In genomic region chr19:18661346-18661745, GRCh38 we compare ENCODE assay signal across 18 cellular contexts. TPM values are rescaled to one million over a fixed set of nuclear protein-coding genes. Genes with fewer than 3 reads are reported as not detected.
DNase-seq lines count a peak whose midpoint lies in the region; ATAC-seq and TF ChIP-seq lines count a peak whose summit lies in the region.
"Had no signal": no experiment of that assay in that cellular context is flagged by ENCODE, and none has a peak within 500 bp of the region (broad histone marks: within the 10 kb centered on the region; RNA-seq: fewer than 3 reads in every experiment).

No MANE protein-coding gene starts in this region.

- H3K9me3 ChIP-seq in fibroblast of lung (ENCODE audit: control insufficient read depth, insufficient read depth, low read depth, low read length) (no peaks in the 10 kb centered on the region), skeletal muscle tissue (ENCODE audit: control insufficient read depth in 3 of 3, low read length in 3 of 3) (no peaks in the 10 kb centered on the region)

- H3K4me3 ChIP-seq in ACC112 (ENCODE audit: low read depth, low read length), result no peak overlapping the region
- H3K4me3 ChIP-seq in fibroblast of lung (replicated peaks in 1 of 4; ENCODE audit: control extremely low read depth in 1 of 4, insufficient read depth in 1 of 4, low read depth in 3 of 4, low read length in 4 of 4), result no peak overlapping the region
- H3K4me3 ChIP-seq in skeletal muscle tissue (ENCODE audit: low read length in 3 of 3), result no peak overlapping the region

- CTCF ChIA-PET in RWPE1 (lab: Yijun Ruan, JAX), result no interaction called here

- H3K36me3 ChIP-seq in ACC112 (ENCODE audit: insufficient read depth, low read length) (no peaks in the 10 kb centered on the region), fibroblast of lung (ENCODE audit: control insufficient read depth, insufficient read depth, low read length) (no peaks in the 10 kb centered on the region), skeletal muscle tissue (ENCODE audit: control insufficient read depth in 3 of 3, insufficient read depth in 3 of 3, low read length in 3 of 3) (peaks cover 0 to 7% (median 0%) of the 10 kb centered on the region in 3 donors)

- no peaks in the 10 kb centered on the region for H4K20me1 ChIP-seq in fibroblast of lung (ENCODE audit: control insufficient read depth, extremely low read depth, insufficient read depth, low read length)

- H3K27me3 ChIP-seq in ACC112 (ENCODE audit: insufficient read depth, low read length), result no peaks in the 10 kb centered on the region
- peaks cover 3% of the 10 kb centered on the region for H3K27me3 ChIP-seq in fibroblast of lung (ENCODE audit: control insufficient read depth, insufficient read depth, low read length)
- no peaks in the 10 kb centered on the region for H3K27me3 ChIP-seq in skeletal muscle tissue (ENCODE audit: control insufficient read depth in 3 of 3, insufficient read depth in 3 of 3, low read length in 3 of 3)

- H2AFZ ChIP-seq in ACC112 (ENCODE audit: low read length, unreplicated experiment), result no peak overlapping the region
- H2AFZ ChIP-seq in fibroblast of lung (ENCODE audit: low read length), result no peak overlapping the region

- POLR2A ChIA-PET in RWPE1 (lab: Yijun Ruan, JAX; ENCODE audit: low non-redundant PET), result no interaction called here

- no peak for ATAC-seq in HG03025 (IDR thresholded peaks at IDR 0.05; ENCODE audit: low FRiP score, unreplicated experiment)
- ATAC-seq: natural killer cell treated with Interleukin-12 subunit alpha and Interleukin-12 subunit beta and Interleukin-15 and Interleukin-18, amount 100 ng/mL, for 72 hours; stimulated activated naive B cell treated with anti-CD40 and anti-IgM and Interleukin-4, amounts not matched to agents 10 μg/mL and 1 μg/mL and 100 μg/mL, for 72 hours had no signal

- H3K4me1 ChIP-seq in ACC112 (ENCODE audit: control insufficient read depth, insufficient read depth, low read length, unreplicated experiment) (peaks cover 41% of the 10 kb centered on the region), fibroblast of lung (ENCODE audit: control insufficient read depth, extremely low read depth, insufficient read depth, low read length) (peaks cover 38% of the 10 kb centered on the region), skeletal muscle tissue (ENCODE audit: control insufficient read depth in 3 of 3, insufficient read depth in 3 of 3, low read length in 3 of 3) (peaks cover 53 to 80% (median 64%) of the 10 kb centered on the region in 3 donors)

- DNase-seq in RWPE1 (ENCODE audit: low spot score) (no peak), fibroblast of lung (ENCODE audit: low read depth in 2 of 2) (no peak), anterior cingulate cortex (lab: John Stamatoyannopoulos, UW) (no peak), GDM1 (lab: John Stamatoyannopoulos, UW) (no peak)
- DNase-seq in activated CD4-positive, CD25-positive, alpha-beta regulatory T cell (lab: John Stamatoyannopoulos, UW), result no peak
- DNase-seq: activated naive CD4-positive, alpha-beta T cell treated with anti-CD3 and anti-CD28 coated beads, Interleukin-2, amount 50 U/mL, for 16 hours; COR-L47; effector CD8-positive, alpha-beta T cell; EL; H7; mesendoderm; NCI-H187; NCI-H446; stimulated activated naive B cell treated with anti-CD40 and anti-IgM and Interleukin-4, amounts not matched to agents 10 μg/mL and 1 μg/mL and 100 μg/mL, for 72 hours had no signal

- no peak for TF ChIP-seq CTCF in RWPE1 (conservative IDR thresholded peaks at IDR 0.05; ENCODE audit: low read depth)
- TF ChIP-seq CTCF in fibroblast of lung (conservative IDR thresholded peaks at IDR 0.05 in 1 of 2, IDR thresholded peaks at IDR 0.05 in 1 of 2; ENCODE audit: low read depth in 1 of 2, low read length in 2 of 2), result no peak

- H3K4me2 ChIP-seq in fibroblast of lung (ENCODE audit: extremely low read depth, insufficient read depth, low read length), result no peak overlapping the region

- H3K79me2 ChIP-seq in ACC112 (ENCODE audit: control insufficient read depth, insufficient read depth, low read length, unreplicated experiment) (no peaks in the 10 kb centered on the region), fibroblast of lung (ENCODE audit: control insufficient read depth, insufficient read depth, low read length) (no peaks in the 10 kb centered on the region)

- H3K9ac ChIP-seq in fibroblast of lung (ENCODE audit: insufficient read depth, low read length), result no peak overlapping the region
- peak overlapping the region in 1 of 3 donors; percentile 70 for H3K9ac ChIP-seq in skeletal muscle tissue (ENCODE audit: low read depth in 1 of 3, low read length in 3 of 3)

- H3K27ac ChIP-seq in ACC112 (ENCODE audit: low read depth, low read length), result peak overlapping the region; percentile 86; the same call in 1 of the 2 replicates
- H3K27ac ChIP-seq in RWPE1, result peak overlapping the region; percentile 14; the same call in 1 of the 2 replicates
- H3K27ac ChIP-seq in fibroblast of lung (ENCODE audit: insufficient read depth, low read length), result peak overlapping the region; percentile 58
- H3K27ac ChIP-seq in skeletal muscle tissue (ENCODE audit: low read depth, low read length), result peak overlapping the region; percentile 87

RNA-seq across cellular contexts. Expression of gene CRTC1, which starts 22.1 kb away (rescaled TPM):
- total RNA-seq in fibroblast of lung (2.0 and 2.1 TPM in 2 replicates), skeletal muscle tissue (3.1 TPM)
- polyA plus RNA-seq in fibroblast of lung, result 1.2 and 2.2 TPM in 2 replicates
- polyA plus RNA-seq in fibroblast of lung (2012), result 6.5 and 8.6 TPM in 2 replicates
- 3.1 and 4.5 TPM in 2 replicates for polyA minus RNA-seq in fibroblast of lung (ENCODE audit: low replicate concordance)

RNA-seq across cellular contexts. Expression of gene KLHL26, which starts 24.5 kb away (rescaled TPM):
- 2.8 and 3.5 TPM in 2 replicates for total RNA-seq in fibroblast of lung
- polyA plus RNA-seq in fibroblast of lung, result 1.4 and 1.9 TPM in 2 replicates
- 1.8 and 4.0 TPM in 2 replicates for polyA plus RNA-seq in fibroblast of lung (2012)
- 2.7 and 5.1 TPM in 2 replicates for polyA minus RNA-seq in fibroblast of lung (ENCODE audit: low replicate concordance)
- 2.1 TPM for total RNA-seq in skeletal muscle tissue

RNA-seq across cellular contexts. Expression of gene TMEM59L, which starts 48.7 kb away (rescaled TPM):
- total RNA-seq in fibroblast of lung (0.33 and 0.51 TPM in 2 replicates), skeletal muscle tissue (2.1 TPM)
- polyA plus RNA-seq in fibroblast of lung, result 0.14 and 0.23 TPM in 2 replicates
- 0.66 and 0.86 TPM in 2 replicates for polyA plus RNA-seq in fibroblast of lung (2012)
- not detected in 2 replicates for polyA minus RNA-seq in fibroblast of lung (ENCODE audit: low replicate concordance)
- total RNA-seq: natural killer cell treated with Interleukin-12 subunit alpha and Interleukin-12 subunit beta and Interleukin-15 and Interleukin-18, amount 100 ng/mL, for 72 hours had no signal

RNA-seq across cellular contexts. Expression of gene CRLF1, which starts 54.7 kb away (rescaled TPM):
- 2.3 and 2.5 TPM in 2 replicates for total RNA-seq in fibroblast of lung
- 2.2 and 2.8 TPM in 2 replicates for polyA plus RNA-seq in fibroblast of lung
- 2.8 and 7.8 TPM in 2 replicates for polyA plus RNA-seq in fibroblast of lung (2012)
- polyA minus RNA-seq in fibroblast of lung (ENCODE audit: low replicate concordance), result 0.24 and 0.63 TPM in 2 replicates
- total RNA-seq in skeletal muscle tissue, result 2.6 TPM
- total RNA-seq: natural killer cell treated with Interleukin-12 subunit alpha and Interleukin-12 subunit beta and Interleukin-15 and Interleukin-18, amount 100 ng/mL, for 72 hours had no signal

Comparison
In these comparisons a context has a peak if more than half of its experiments do, and no peak if none do; other contexts are left out.
1. H3K27ac ChIP-seq: peak in every context shown above with its lines; median percentile 87 in skeletal muscle tissue; 86 in ACC112; 58 in fibroblast of lung; 14 in RWPE1.